ENCODE assay signal across 11 cellular contexts in genomic region chr7:44608916-44609648, GRCh38. TPM values are rescaled to one million over a fixed set of nuclear protein-coding genes. Genes with fewer than 3 reads are reported as not detected.
DNase-seq lines count a peak whose midpoint lies in the region; ATAC-seq and TF ChIP-seq lines count a peak whose summit lies in the region.
"Had no signal": no experiment of that assay in that cellular context is flagged by ENCODE, and none has a peak within 500 bp of the region (broad histone marks: within the 10 kb centered on the region; RNA-seq: fewer than 3 reads in every experiment).

No MANE protein-coding gene starts in this region.

- peaks cover 5% of the 10 kb centered on the region for H3K36me3 Mint-ChIP-seq in endothelial cell (ENCODE audit: low read depth, unreplicated experiment)

- peaks cover 12% of the 10 kb centered on the region for H3K36me3 ChIP-seq in SJSA1
- H3K36me3 ChIP-seq: upper lobe of left lung had no signal

- peaks cover 6% of the 10 kb centered on the region for H3K27me3 Mint-ChIP-seq in endothelial cell (ENCODE audit: unreplicated experiment)

- H3K4me1 ChIP-seq in SJSA1 (replicated peaks) = peaks cover 35% of the 10 kb centered on the region

- H3K27ac Mint-ChIP-seq in endothelial cell (ENCODE audit: unreplicated experiment) = no peak overlapping the region

- H3K27ac ChIP-seq in SJSA1 = peak overlapping the region; percentile 46
- H3K27ac ChIP-seq: upper lobe of left lung had no signal

- DNase-seq in activated gamma-delta T cell (lab: John Stamatoyannopoulos, UW) = peak; percentile 23
- no peak for DNase-seq in activated gamma-delta T cell treated with Interleukin-2 at 50 U/mL for 16 hours
- DNase-seq in SJSA1 (ENCODE audit: low read depth in 1 of 2, low spot score in 2 of 2) = peak in 1 of 2 experiments; percentile 68
- DNase-seq in endothelial cell (ENCODE audit: low spot score) = no peak
- peak; percentile 29 for DNase-seq in stimulated activated naive CD8-positive, alpha-beta T cell treated with anti-CD3 and anti-CD28 coated beads, Interleukin-15, Interleukin-2, amounts not matched to agents 100 U/mL and 50 U/mL, for 24 hours
- DNase-seq in amniotic stem cell (lab: John Stamatoyannopoulos, UW) = no peak
- no peak for DNase-seq in activated CD8-positive, alpha-beta memory T cell treated with anti-CD3 and anti-CD28 coated beads for 24 hours
- no peak for DNase-seq in NAMALWA (ENCODE audit: low spot score)
- DNase-seq: OCI-M1; stimulated activated CD4-positive, alpha-beta T cell treated with anti-CD3 and anti-CD28 coated beads, Interleukin-1b, Interleukin-23, amount 100 ng/mL, for 48 hours; upper lobe of left lung had no signal

- peak overlapping the region; percentile 17 for H3K4me3 Mint-ChIP-seq in endothelial cell (ENCODE audit: unreplicated experiment)

- no peak for TF ChIP-seq CTCF in endothelial cell (IDR thresholded peaks at IDR 0.05; ENCODE audit: unreplicated experiment)

- H3K4me3 ChIP-seq in SJSA1 = no peak overlapping the region
- H3K4me3 ChIP-seq: upper lobe of left lung had no signal

- H3K9me3 ChIP-seq in SJSA1 (replicated peaks) = no peaks in the 10 kb centered on the region
- H3K9me3 ChIP-seq: upper lobe of left lung had no signal

- no peaks in the 10 kb centered on the region for H3K9me3 Mint-ChIP-seq in endothelial cell (ENCODE audit: unreplicated experiment)

- 0 out of 2 replicates have a peak, but pooled peaks cover 3% of the 10 kb centered on the region for H3K27me3 ChIP-seq in SJSA1 (replicated peaks)
- H3K27me3 ChIP-seq: upper lobe of left lung had no signal

- ATAC-seq in stimulated activated naive CD8-positive, alpha-beta T cell treated with anti-CD3 and anti-CD28 coated beads, Interleukin-15, Interleukin-2, amounts not matched to agents 100 U/mL and 50 U/mL, for 24 hours = no peak

- H3K4me1 Mint-ChIP-seq in endothelial cell (ENCODE audit: unreplicated experiment) = peaks cover 13% of the 10 kb centered on the region

RNA-seq across cellular contexts. Expression of gene OGDH, which starts 2.7 kb away (rescaled TPM):
- 38.4 and 51.3 TPM in 2 replicates for total RNA-seq in SJSA1 (2014; rRNA removed; shearing (Covaris generic))
- total RNA-seq in endothelial cell (ENCODE audit: unreplicated experiment) = 67.1 TPM

RNA-seq across cellular contexts. Expression of gene TMED4, which starts 27.1 kb away (rescaled TPM):
- 108 and 164 TPM in 2 replicates for total RNA-seq in SJSA1 (2014; rRNA removed; shearing (Covaris generic))
- 79.4 TPM for total RNA-seq in endothelial cell (ENCODE audit: unreplicated experiment)

RNA-seq across cellular contexts. Expression of gene DDX56, which starts 35.4 kb away (rescaled TPM):
- 67.9 and 72.3 TPM in 2 replicates for total RNA-seq in SJSA1 (2014; rRNA removed; shearing (Covaris generic))
- total RNA-seq in endothelial cell (ENCODE audit: unreplicated experiment) = 71.6 TPM

Comparison
In these comparisons a context has a peak if more than half of its experiments do, and no peak if none do; other contexts are left out.
1. DNase-seq: peak in activated gamma-delta T cell (single experiment) and stimulated activated naive CD8-positive, alpha-beta T cell treated with anti-CD3 and anti-CD28 coated beads, Interleukin-15, Interleukin-2, amounts not matched to agents 100 U/mL and 50 U/mL, for 24 hours (single experiment); none in activated gamma-delta T cell treated with Interleukin-2 at 50 U/mL for 16 hours (single experiment), endothelial cell (single experiment), amniotic stem cell (single experiment), activated CD8-positive, alpha-beta memory T cell treated with anti-CD3 and anti-CD28 coated beads for 24 hours (single experiment) and NAMALWA (single experiment).